ENCODE assay signal across 1 cellular context in genomic region chr16:80804451-80805383, GRCh38.
TF ChIP-seq lines count a peak whose summit lies in the region.

Gene CDYL2, minus strand, starts transcription at chr16:80804598. Its CDS starts 425 bp downstream, at chr16:80804173.

TF ChIP-seq in HEK293, 187 proteins besides CTCF, POLR2A, EP300 and RAD21 (continued from another document and continues in another):
- TF ChIP-seq ZSCAN4 (tag by site-specific recombination; IDR thresholded peaks at IDR 0.05) (no peak), WT1 (tag by site-specific recombination; IDR thresholded peaks at IDR 0.05) (no peak), KLF17 (tag by site-specific recombination; IDR thresholded peaks at IDR 0.05) (no peak), ZEB2 (tag by site-specific recombination; IDR thresholded peaks at IDR 0.05) (no peak), EGR2 (tag by site-specific recombination; IDR thresholded peaks at IDR 0.05; ENCODE audit: low read depth) (no peak), ZNF274 (IDR thresholded peaks at IDR 0.05; ENCODE audit: low read length) (no peak), ZNF274 (tag by site-specific recombination; IDR thresholded peaks at IDR 0.05; ENCODE audit: borderline replicate concordance) (no peak), KLF16 (tag by site-specific recombination; IDR thresholded peaks at IDR 0.05) (peak; percentile 55; the same call in 1 of the 2 replicates), ZSCAN16 (tag by site-specific recombination; IDR thresholded peaks at IDR 0.05) (no peak), SP7 (tag by site-specific recombination; IDR thresholded peaks at IDR 0.05) (no peak), ZNF184 (tag by site-specific recombination; IDR thresholded peaks at IDR 0.05) (no peak), ZNF623 (tag by site-specific recombination; IDR thresholded peaks at IDR 0.05) (no peak), ZNF449 (tag by site-specific recombination; IDR thresholded peaks at IDR 0.05) (no peak), ZNF776 (tag by site-specific recombination; IDR thresholded peaks at IDR 0.05; ENCODE audit: borderline replicate concordance) (no peak), AEBP2 (tag by site-specific recombination; IDR thresholded peaks at IDR 0.05; ENCODE audit: borderline replicate concordance) (no peak), ZSCAN18 (tag by site-specific recombination; IDR thresholded peaks at IDR 0.05) (no peak), ELK4 (IDR thresholded peaks at IDR 0.05; ENCODE audit: borderline replicate concordance, low read depth, low read length) (no peak), ZNF112 (tag by site-specific recombination; IDR thresholded peaks at IDR 0.05) (no peak), PRDM10 (tag by site-specific recombination; IDR thresholded peaks at IDR 0.05) (peak; percentile 58; the same call in 1 of the 2 replicates), ZNF416 (tag by site-specific recombination; IDR thresholded peaks at IDR 0.05) (no peak), ZNF132 (tag by site-specific recombination; IDR thresholded peaks at IDR 0.05; ENCODE audit: borderline replicate concordance) (no peak), ZSCAN23 (tag by site-specific recombination; IDR thresholded peaks at IDR 0.05) (no peak), BCL11A (tag by site-specific recombination; IDR thresholded peaks at IDR 0.05; ENCODE audit: low read depth) (no peak), ZNF398 (tag by site-specific recombination; IDR thresholded peaks at IDR 0.05) (no peak), ZNF76 (tag by site-specific recombination; IDR thresholded peaks at IDR 0.05; ENCODE audit: borderline replicate concordance, low read depth) (peak; percentile 49; the same call in 1 of the 2 replicates), ZBTB6 (tag by site-specific recombination; IDR thresholded peaks at IDR 0.05) (no peak), REPIN1 (tag by site-specific recombination; IDR thresholded peaks at IDR 0.05; ENCODE audit: low read depth) (no peak), HOXC10 (CRISPR knock-in tag; IDR thresholded peaks at IDR 0.05) (no peak), ZNF626 (tag by site-specific recombination; IDR thresholded peaks at IDR 0.05) (no peak), ZNF302 (tag by site-specific recombination; IDR thresholded peaks at IDR 0.05; ENCODE audit: low read depth) (no peak), ZNF37A (tag by site-specific recombination; IDR thresholded peaks at IDR 0.05) (no peak), ZNF645 (tag by site-specific recombination; IDR thresholded peaks at IDR 0.05) (no peak), ZNF785 (tag by site-specific recombination; IDR thresholded peaks at IDR 0.05) (no peak), REST (tag by site-specific recombination; IDR thresholded peaks at IDR 0.05) (no peak)
